ENCODE assay signal across 24 cellular contexts in the genomic region with DNA sequence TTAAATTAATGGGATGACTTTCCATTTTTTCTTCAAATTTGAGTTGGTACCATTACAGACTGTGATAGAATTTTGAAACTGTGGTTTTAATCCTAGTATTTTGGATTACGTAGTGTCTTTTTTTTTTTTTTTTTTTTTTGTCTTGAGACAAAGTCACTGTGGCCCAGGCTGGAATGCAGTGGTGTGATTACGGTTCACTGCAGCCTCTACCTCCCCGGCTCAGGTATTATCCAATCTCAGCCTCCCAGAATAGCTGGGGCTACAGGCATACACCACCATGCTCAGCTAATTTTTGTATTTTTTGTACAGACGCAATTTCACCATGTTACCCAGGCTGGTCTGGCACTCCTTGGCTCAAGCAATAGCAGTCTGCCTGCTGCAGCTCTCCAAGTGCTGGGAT.
"Had no signal": no experiment of that assay in that cellular context is flagged by ENCODE, and none has a peak within 500 bp of the region (broad histone marks: within the 10 kb centered on the region; RNA-seq: fewer than 3 reads in every experiment).

No MANE protein-coding gene starts in this region.

- H3K27me3 Mint-ChIP-seq: activated B cell treated with CpG ODN at 0.5 μM for 24 hours; activated CD4-positive, alpha-beta T cell treated with anti-CD3 and anti-CD28 coated beads, Interleukin-2, amount 10 ng/mL, durations not matched to agents 24 days and 14 days; activated CD8-positive, alpha-beta memory T cell treated with anti-CD3 and anti-CD28 coated beads, Interleukin-2, amount 10 ng/mL, durations not matched to agents 7 days and 5 days; activated naive CD4-positive, alpha-beta T cell treated with anti-CD3 and anti-CD28 coated beads, Interleukin-2, amount 50 U/mL, for 24 hours had no signal

- H3K9me3 Mint-ChIP-seq: activated B cell treated with CpG ODN at 0.5 μM for 24 hours; activated naive CD4-positive, alpha-beta T cell treated with anti-CD3 and anti-CD28 coated beads, Interleukin-2, amount 50 U/mL, for 24 hours had no signal

- H3K4me1 Mint-ChIP-seq: activated B cell treated with CpG ODN at 0.5 μM for 24 hours; activated CD4-positive, alpha-beta T cell treated with anti-CD3 and anti-CD28 coated beads, Interleukin-2, amount 10 ng/mL, durations not matched to agents 24 days and 14 days; activated CD8-positive, alpha-beta memory T cell treated with anti-CD3 and anti-CD28 coated beads, Interleukin-2, amount 10 ng/mL, durations not matched to agents 7 days and 5 days; activated naive CD4-positive, alpha-beta T cell treated with anti-CD3 and anti-CD28 coated beads, Interleukin-2, amount 50 U/mL, for 24 hours had no signal

- H3K36me3 Mint-ChIP-seq: activated CD8-positive, alpha-beta memory T cell treated with anti-CD3 and anti-CD28 coated beads, Interleukin-2, amount 10 ng/mL, durations not matched to agents 7 days and 5 days; activated naive CD4-positive, alpha-beta T cell treated with anti-CD3 and anti-CD28 coated beads, Interleukin-2, amount 50 U/mL, for 24 hours had no signal

- H3K27ac Mint-ChIP-seq: activated B cell treated with CpG ODN at 0.5 μM for 24 hours; activated CD4-positive, alpha-beta T cell treated with anti-CD3 and anti-CD28 coated beads, Interleukin-2, amount 10 ng/mL, durations not matched to agents 24 days and 14 days; activated CD8-positive, alpha-beta memory T cell treated with anti-CD3 and anti-CD28 coated beads, Interleukin-2, amount 10 ng/mL, durations not matched to agents 7 days and 5 days; activated naive CD4-positive, alpha-beta T cell treated with anti-CD3 and anti-CD28 coated beads, Interleukin-2, amount 50 U/mL, for 24 hours; activated T-cell treated with anti-CD3 and anti-CD28 coated beads, Interleukin-2, amount 50 U/mL, for 72 hours; T-helper 1 cell treated with Interleukin-12 subunit alpha and Interleukin-12 subunit beta and Interleukin-4 antibody, amounts not matched to agents 30 μg/mL and 1 μg/mL, for 36 hours had no signal

- ATAC-seq: activated CD8-positive, alpha-beta memory T cell treated with anti-CD3 and anti-CD28 coated beads, Interleukin-2, amount 10 ng/mL, durations not matched to agents 7 days and 5 days; activated T-cell treated with anti-CD3 and anti-CD28 coated beads, Interleukin-2, amount 50 U/mL, for 72 hours; Panc1 had no signal

- H3K27ac ChIP-seq: KMS-11 had no signal

- DNase-seq: activated B cell treated with CpG ODN at 0.5 μM for 24 hours; activated CD4-positive, alpha-beta T cell treated with anti-CD3 and anti-CD28 coated beads for 1 hour; activated CD4-positive, alpha-beta T cell treated with anti-CD3 and anti-CD28 coated beads, Interleukin-2, amount 10 ng/mL, durations not matched to agents 24 days and 14 days; activated CD4-positive, alpha-beta T cell treated with anti-CD3 and anti-CD28 coated beads, Interleukin-2, amount 50 U/mL, for 48 hours; activated CD8-positive, alpha-beta memory T cell treated with anti-CD3 and anti-CD28 coated beads, Interleukin-2, amount 10 ng/mL, durations not matched to agents 7 days and 5 days; activated naive CD4-positive, alpha-beta T cell; activated T-cell treated with anti-CD3 and anti-CD28 coated beads for 4 hours; activated T-cell treated with anti-CD3 and anti-CD28 coated beads, Interleukin-2, amount 50 U/mL, for 72 hours; amniotic stem cell; MM.1S; NCI-H1105; NCI-H1436; NCI-H1694 treated with DMSO at 0.1 percent for 48 hours; NCI-H2029 treated with DMSO at 0.1 percent for 48 hours; NCI-H510A treated with DMSO at 0.1 percent for 48 hours; NCI-H69; NK-92 treated with Interleukin-12 subunit alpha and Interleukin-12 subunit beta, amount 100 ng/mL, for 24 hours; OCI-M1; Right ventricle myocardium superior; RPMI8226 had no signal

- H3K4me2 ChIP-seq: KMS-11 had no signal

- H3K4me3 Mint-ChIP-seq: activated B cell treated with CpG ODN at 0.5 μM for 24 hours; activated CD4-positive, alpha-beta T cell treated with anti-CD3 and anti-CD28 coated beads, Interleukin-2, amount 10 ng/mL, durations not matched to agents 24 days and 14 days; activated CD8-positive, alpha-beta memory T cell treated with anti-CD3 and anti-CD28 coated beads, Interleukin-2, amount 10 ng/mL, durations not matched to agents 7 days and 5 days; activated naive CD4-positive, alpha-beta T cell treated with anti-CD3 and anti-CD28 coated beads, Interleukin-2, amount 50 U/mL, for 24 hours; activated T-cell treated with anti-CD3 and anti-CD28 coated beads, Interleukin-2, amount 50 U/mL, for 72 hours; T-helper 1 cell treated with Interleukin-12 subunit alpha and Interleukin-12 subunit beta and Interleukin-4 antibody, amounts not matched to agents 30 μg/mL and 1 μg/mL, for 36 hours had no signal
